In genomic region chr10:22833781-22834180, GRCh38 we compare ENCODE assay signal across 14 cellular contexts.
DNase-seq lines count a peak whose midpoint lies in the region; ATAC-seq lines count a peak whose summit lies in the region.
"Had no signal": no experiment of that assay in that cellular context is flagged by ENCODE, and none has a peak within 500 bp of the region (broad histone marks: within the 10 kb centered on the region; RNA-seq: fewer than 3 reads in every experiment).

No MANE protein-coding gene starts in this region.

- DNase-seq in COLO829 (ENCODE audit: low spot score) = peak; percentile 23
- peak; percentile 1 for DNase-seq in NCI-H526 treated with DMSO at 0.1 percent for 48 hours (lab: John Stamatoyannopoulos, UW)
- DNase-seq in foreskin melanocyte = peak; percentile 78
- peak; percentile 87 for DNase-seq in pons (ENCODE audit: low spot score)
- no peak for DNase-seq in NCI-H446 (lab: John Stamatoyannopoulos, UW)
- DNase-seq in activated CD4-positive, alpha-beta T cell treated with anti-CD3 and anti-CD28 coated beads for 36 hours = no peak
- DNase-seq: DMS 273 treated with DMSO at 0.1 percent for 48 hours, EL, HCEC 1CT, NCI-H187 treated with DMSO at 0.1 percent for 48 hours, NCI-H2171, NCI-H82, PC-3 had no signal

- no peak overlapping the region for H3K4me3 Mint-ChIP-seq in activated CD4-positive, alpha-beta T cell treated with anti-CD3 and anti-CD28 coated beads for 36 hours

- CTCF ChIA-PET in activated CD4-positive, alpha-beta T cell treated with anti-CD3 and anti-CD28 coated beads for 36 hours (lab: Charles Lee) = no interaction called here

- no peaks in the 10 kb centered on the region for H3K36me3 Mint-ChIP-seq in activated CD4-positive, alpha-beta T cell treated with anti-CD3 and anti-CD28 coated beads for 36 hours (ENCODE audit: low read depth)

- no peaks in the 10 kb centered on the region for H3K9me3 Mint-ChIP-seq in activated CD4-positive, alpha-beta T cell treated with anti-CD3 and anti-CD28 coated beads for 36 hours (ENCODE audit: low read depth)

- POLR2A ChIA-PET in activated CD4-positive, alpha-beta T cell treated with anti-CD3 and anti-CD28 coated beads for 36 hours (lab: Charles Lee) = no interaction called here

- H3K27me3 Mint-ChIP-seq in activated CD4-positive, alpha-beta T cell treated with anti-CD3 and anti-CD28 coated beads for 36 hours = no peaks in the 10 kb centered on the region

- H3K27ac Mint-ChIP-seq in activated CD4-positive, alpha-beta T cell treated with anti-CD3 and anti-CD28 coated beads for 36 hours = no peak overlapping the region

- peaks cover 4% of the 10 kb centered on the region for H3K4me1 Mint-ChIP-seq in activated CD4-positive, alpha-beta T cell treated with anti-CD3 and anti-CD28 coated beads for 36 hours

- ATAC-seq in activated CD4-positive, alpha-beta T cell treated with anti-CD3 and anti-CD28 coated beads for 36 hours = no peak
- no peak for ATAC-seq in HG03039 (IDR thresholded peaks at IDR 0.05; ENCODE audit: unreplicated experiment)
- ATAC-seq: PC-3 had no signal

- intact Hi-C loops in activated CD4-positive, alpha-beta T cell treated with anti-CD3 and anti-CD28 coated beads for 36 hours (cut with DNase I, micrococcal nuclease) = no loop called here

Comparison
In these comparisons a context has a peak if more than half of its experiments do, and no peak if none do; other contexts are left out.
1. DNase-seq: peak in COLO829 (single experiment), NCI-H526 treated with DMSO at 0.1 percent for 48 hours (single experiment), foreskin melanocyte (single experiment) and pons (single experiment); none in NCI-H446 (0 of 2) and activated CD4-positive, alpha-beta T cell treated with anti-CD3 and anti-CD28 coated beads for 36 hours (single experiment).